ENCODE assay signal across 2 cellular contexts in the genomic region with DNA sequence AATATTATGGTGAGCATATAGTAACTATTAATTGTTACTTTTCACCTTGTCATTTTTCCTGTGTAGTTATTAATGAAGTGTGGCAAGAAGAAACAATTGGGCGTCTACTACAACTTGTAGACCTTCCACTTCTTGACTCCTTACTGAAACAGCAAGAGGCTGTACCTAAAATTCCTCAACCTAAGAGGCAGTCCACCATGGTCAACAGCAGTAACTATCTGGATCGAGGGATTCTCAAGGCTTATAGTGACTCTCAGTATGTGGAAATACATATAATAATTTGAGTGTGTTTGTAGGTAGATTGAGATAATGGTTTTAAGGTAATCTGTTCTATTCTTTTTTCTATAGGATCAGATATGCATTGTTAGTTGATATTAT.
TF ChIP-seq lines count a peak whose summit lies in the region.

No MANE protein-coding gene starts in this region.

TF ChIP-seq in IMR-90, 13 proteins besides CTCF, POLR2A, EP300 and RAD21:
- TF ChIP-seq NFE2L2 (IDR thresholded peaks at IDR 0.05; ENCODE audit: low read depth, low read length) = no peak
- TF ChIP-seq CEBPB (IDR thresholded peaks at IDR 0.05; ENCODE audit: low read depth, low read length) = no peak

TF ChIP-seq in K562, 482 proteins besides CTCF, POLR2A, EP300 and RAD21:
- TF ChIP-seq, protein P1, sequence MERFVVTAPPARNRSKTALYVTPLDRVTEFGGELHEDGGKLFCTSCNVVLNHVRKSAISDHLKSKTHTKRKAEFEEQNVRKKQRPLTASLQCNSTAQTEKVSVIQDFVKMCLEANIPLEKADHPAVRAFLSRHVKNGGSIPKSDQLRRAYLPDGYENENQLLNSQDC (CRISPR knock-in tag; IDR thresholded peaks at IDR 0.05) = no peak
- TF ChIP-seq CAMTA2 (CRISPR knock-in tag; conservative IDR thresholded peaks at IDR 0.05) (no peak), HNRNPH1 (optimal IDR thresholded peaks at IDR 0.05; ENCODE audit: low read depth, low read length) (no peak), ZBTB7A (IDR thresholded peaks at IDR 0.05; ENCODE audit: borderline replicate concordance, control insufficient read depth, low read depth, low read length) (no peak), ZKSCAN3 (CRISPR knock-in tag; IDR thresholded peaks at IDR 0.05) (no peak), GTF3C2 (IDR thresholded peaks at IDR 0.05; ENCODE audit: borderline replicate concordance, extremely low read depth, insufficient read length) (no peak), E4F1 (CRISPR knock-in tag; IDR thresholded peaks at IDR 0.05; ENCODE audit: borderline replicate concordance) (no peak)
